In the genomic region with DNA sequence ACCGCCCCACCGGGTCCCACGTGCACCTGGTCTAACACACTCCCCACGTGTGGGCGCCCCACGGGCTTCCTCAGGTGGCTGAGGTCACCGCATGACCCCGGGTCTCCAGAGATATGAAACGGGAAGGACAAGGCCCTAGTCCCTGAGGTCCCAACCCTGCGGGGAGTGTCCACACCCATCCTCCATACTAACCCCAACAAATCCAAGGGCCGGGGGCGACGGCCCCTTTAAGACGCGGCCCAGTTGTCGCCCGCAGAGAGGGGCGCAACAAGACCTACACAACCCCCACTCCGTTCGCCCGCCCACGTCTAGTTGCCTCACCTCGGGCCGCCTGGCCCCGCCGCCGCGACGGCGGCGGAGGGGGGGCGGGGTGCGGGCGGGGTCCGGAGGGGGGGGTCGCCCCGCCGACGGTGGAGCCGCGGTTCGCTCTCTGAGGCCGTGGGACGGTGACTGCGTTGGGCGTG, we compare ENCODE assay signal across 8 cellular contexts. TPM values are rescaled to one million over a fixed set of nuclear protein-coding genes. Genes with fewer than 3 reads are reported as not detected.
A peak's percentile ranks its signal among the peaks of the same experiment; 100 is the strongest.
DNase-seq lines count a peak whose midpoint lies in the region; ATAC-seq and TF ChIP-seq lines count a peak whose summit lies in the region.

No MANE protein-coding gene starts in this region.

- peak; percentile 56 for ATAC-seq in HG02852 (IDR thresholded peaks at IDR 0.05; ENCODE audit: unreplicated experiment)
- ATAC-seq in activated CD8-positive, alpha-beta memory T cell treated with anti-CD3 and anti-CD28 coated beads, Interleukin-2, amount 10 ng/mL, durations not matched to agents 7 days and 5 days, result peak; percentile 65

- DNase-seq in NCI-H2029 (lab: John Stamatoyannopoulos, UW) (peak; percentile 14), NCI-H2029 treated with DMSO at 0.1 percent for 48 hours (lab: John Stamatoyannopoulos, UW) (no peak), NCI-H526 (lab: John Stamatoyannopoulos, UW) (peak; percentile 29 to 77), endothelial cell (ENCODE audit: low spot score) (peak; percentile 38)
- DNase-seq in activated CD8-positive, alpha-beta memory T cell treated with anti-CD3 and anti-CD28 coated beads, Interleukin-2, amount 10 ng/mL, durations not matched to agents 7 days and 5 days, result peak; percentile 83
- peak; percentile 79 for DNase-seq in stimulated activated CD8-positive, alpha-beta memory T cell treated with anti-CD3 and anti-CD28 coated beads, Interleukin-4, amount 100 ng/mL, for 48 hours

- TF ChIP-seq CTCF in endothelial cell (IDR thresholded peaks at IDR 0.05; ENCODE audit: unreplicated experiment), result no peak

- H3K27ac ChIP-seq in mucosa of rectum (ENCODE audit: low read depth in 2 of 2, low read length in 2 of 2), result peak overlapping the region; percentile 99

- CTCF ChIA-PET in activated CD8-positive, alpha-beta memory T cell treated with anti-CD3 and anti-CD28 coated beads, Interleukin-2, amount 10 ng/mL, durations not matched to agents 7 days and 5 days (lab: Charles Lee), result interaction anchor here (1.0 to 1.2 kb wide), 3 partner anchors 10 to 168 kb away, joined by 3 to 4 read pairs (median 3); no protein-coding TSS in a partner anchor

- no peaks in the 10 kb centered on the region for H3K36me3 ChIP-seq in mucosa of rectum (ENCODE audit: control insufficient read depth in 2 of 2, insufficient read depth in 2 of 2, low read length in 2 of 2)

- H3K9ac ChIP-seq in mucosa of rectum (ENCODE audit: low read depth in 1 of 2, low read length in 2 of 2), result peak overlapping the region; percentile 89 to 95

- no peaks in the 10 kb centered on the region for H3K27me3 Mint-ChIP-seq in activated CD8-positive, alpha-beta memory T cell treated with anti-CD3 and anti-CD28 coated beads, Interleukin-2, amount 10 ng/mL, durations not matched to agents 7 days and 5 days
- peaks cover 7% of the 10 kb centered on the region for H3K27me3 Mint-ChIP-seq in endothelial cell (ENCODE audit: unreplicated experiment)

- peaks cover 13% of the 10 kb centered on the region for H3K36me3 Mint-ChIP-seq in activated CD8-positive, alpha-beta memory T cell treated with anti-CD3 and anti-CD28 coated beads, Interleukin-2, amount 10 ng/mL, durations not matched to agents 7 days and 5 days
- no peaks in the 10 kb centered on the region for H3K36me3 Mint-ChIP-seq in endothelial cell (ENCODE audit: low read depth, unreplicated experiment)

- H3K4me1 Mint-ChIP-seq in activated CD8-positive, alpha-beta memory T cell treated with anti-CD3 and anti-CD28 coated beads, Interleukin-2, amount 10 ng/mL, durations not matched to agents 7 days and 5 days, result peaks cover 30% of the 10 kb centered on the region
- H3K4me1 Mint-ChIP-seq in endothelial cell (ENCODE audit: unreplicated experiment), result peaks cover 9% of the 10 kb centered on the region

- H3K4me3 Mint-ChIP-seq in activated CD8-positive, alpha-beta memory T cell treated with anti-CD3 and anti-CD28 coated beads, Interleukin-2, amount 10 ng/mL, durations not matched to agents 7 days and 5 days, result peak overlapping the region; percentile 84
- H3K4me3 Mint-ChIP-seq in endothelial cell (ENCODE audit: unreplicated experiment), result peak overlapping the region; percentile 99

- H3K4me3 ChIP-seq in mucosa of rectum (ENCODE audit: low read length in 2 of 2), result peak overlapping the region; percentile 87 to 97

- peak overlapping the region; percentile 100 for H3K27ac Mint-ChIP-seq in activated CD8-positive, alpha-beta memory T cell treated with anti-CD3 and anti-CD28 coated beads, Interleukin-2, amount 10 ng/mL, durations not matched to agents 7 days and 5 days
- H3K27ac Mint-ChIP-seq in endothelial cell (ENCODE audit: unreplicated experiment), result peak overlapping the region; percentile 96

- no peaks in the 10 kb centered on the region for H3K27me3 ChIP-seq in mucosa of rectum (ENCODE audit: control insufficient read depth in 2 of 2, insufficient read depth in 2 of 2, low read length in 2 of 2)

- H3K9me3 ChIP-seq in mucosa of rectum (ENCODE audit: control insufficient read depth in 2 of 2, low read length in 2 of 2), result no peaks in the 10 kb centered on the region

- no peaks in the 10 kb centered on the region for H3K9me3 Mint-ChIP-seq in activated CD8-positive, alpha-beta memory T cell treated with anti-CD3 and anti-CD28 coated beads, Interleukin-2, amount 10 ng/mL, durations not matched to agents 7 days and 5 days (ENCODE audit: low read depth)
- no peaks in the 10 kb centered on the region for H3K9me3 Mint-ChIP-seq in endothelial cell (ENCODE audit: unreplicated experiment)

- H3K4me1 ChIP-seq in mucosa of rectum (ENCODE audit: control insufficient read depth in 2 of 2, insufficient read depth in 2 of 2, low read length in 2 of 2), result peaks cover 8 to 11% of the 10 kb centered on the region in 2 donors

RNA-seq across cellular contexts. Expression of a gene that starts 0.4 kb away (rescaled TPM):
- 10 to 100 TPM; 25.8 to 30.8 TPM for total RNA-seq in activated CD8-positive, alpha-beta memory T cell treated with anti-CD3 and anti-CD28 coated beads, Interleukin-2, amount 10 ng/mL, durations not matched to agents 7 days and 5 days
- 26.6 TPM for total RNA-seq in endothelial cell (ENCODE audit: unreplicated experiment)
